Comparison of ENCODE assay signal across 10 cellular contexts in genomic region chr3:168511428-168512014, GRCh38.
DNase-seq lines count a peak whose midpoint lies in the region; ATAC-seq and TF ChIP-seq lines count a peak whose summit lies in the region.
"Had no signal": no experiment of that assay in that cellular context is flagged by ENCODE, and none has a peak within 500 bp of the region (broad histone marks: within the 10 kb centered on the region; RNA-seq: fewer than 3 reads in every experiment).

No MANE protein-coding gene starts in this region.

- H3K36me3 Mint-ChIP-seq in neural progenitor cell = no peaks in the 10 kb centered on the region

- ATAC-seq in GM18519 (IDR thresholded peaks at IDR 0.05; ENCODE audit: low FRiP score, unreplicated experiment) = no peak
- ATAC-seq: mucosa of descending colon had no signal

- no peak overlapping the region for H3K4me3 Mint-ChIP-seq in neural progenitor cell

- no peak for TF ChIP-seq EP300 in ovary (IDR thresholded peaks at IDR 0.05)

- no peak for TF ChIP-seq POLR2A in ovary (IDR thresholded peaks at IDR 0.05)

- no peaks in the 10 kb centered on the region for H3K9me3 ChIP-seq in neural progenitor cell (ENCODE audit: low read depth)
- H3K9me3 ChIP-seq in ovary = no peaks in the 10 kb centered on the region
- H3K9me3 ChIP-seq: BLaER1, mucosa of descending colon had no signal

- WGBS in ovary, 3 donors = 67 to 76% (median 70%) methylated on average over 3 of the region's 3 CpGs

- H3K27me3 Mint-ChIP-seq in neural progenitor cell (ENCODE audit: insufficient read depth, low read depth) = no peaks in the 10 kb centered on the region

- intact Hi-C loops in ovary (cut with DNase I) = no loop called here

- no peaks in the 10 kb centered on the region for H3K79me2 ChIP-seq in neural progenitor cell (ENCODE audit: low read depth)

- H3K4me1 Mint-ChIP-seq in neural progenitor cell = peaks cover 24% of the 10 kb centered on the region

- H3K9me3 Mint-ChIP-seq in neural progenitor cell = no peaks in the 10 kb centered on the region

- TF ChIP-seq CTCF in LNCaP clone FGC (IDR thresholded peaks at IDR 0.05; ENCODE audit: control insufficient read depth, extremely low read depth, insufficient read depth) = peak; percentile 46
- peak; percentile 72 for TF ChIP-seq CTCF in choroid plexus epithelial cell (conservative IDR thresholded peaks at IDR 0.05; ENCODE audit: low read depth, low read length)
- TF ChIP-seq CTCF in neural progenitor cell (IDR thresholded peaks at IDR 0.05) = peak; percentile 72
- no peak for TF ChIP-seq CTCF in ovary (IDR thresholded peaks at IDR 0.05)

- no peak overlapping the region for H3K27ac Mint-ChIP-seq in neural progenitor cell

- H3K27me3 ChIP-seq in neural progenitor cell = no peaks in the 10 kb centered on the region
- H3K27me3 ChIP-seq in ovary = no peaks in the 10 kb centered on the region
- H3K27me3 ChIP-seq: BLaER1 had no signal

- no peak overlapping the region for H3K9ac ChIP-seq in neural progenitor cell
- H3K9ac ChIP-seq: BLaER1 had no signal

- H3F3A ChIP-seq in neural progenitor cell (ENCODE audit: low read depth) = peaks cover 5% of the 10 kb centered on the region

- H3K36me3 ChIP-seq in neural progenitor cell (no peaks in the 10 kb centered on the region), ovary (no peaks in the 10 kb centered on the region)
- H3K36me3 ChIP-seq: BLaER1 had no signal

- H3K4me3 ChIP-seq in LNCaP clone FGC (ENCODE audit: low read depth, low read length) = no peak overlapping the region
- H3K4me3 ChIP-seq in choroid plexus epithelial cell (ENCODE audit: low read depth, low read length) = no peak overlapping the region
- no peak overlapping the region for H3K4me3 ChIP-seq in neural progenitor cell
- no peak overlapping the region for H3K4me3 ChIP-seq in ovary
- H3K4me3 ChIP-seq: BLaER1, mucosa of descending colon had no signal

- peak; percentile 19 for DNase-seq in NCI-H1092 treated with DMSO at 0.1 percent for 48 hours (lab: John Stamatoyannopoulos, UW)
- no peak for DNase-seq in NCI-H1092 (lab: John Stamatoyannopoulos, UW)
- no peak for DNase-seq in LNCaP clone FGC (ENCODE audit: low read depth)
- DNase-seq in choroid plexus epithelial cell (ENCODE audit: low read depth) = peak; percentile 53
- no peak for DNase-seq in neural progenitor cell (ENCODE audit: low spot score)
- no peak for DNase-seq in ovary
- no peak for DNase-seq in UCSD-AML1 (lab: John Stamatoyannopoulos, UW; ENCODE audit: unreplicated experiment)
- DNase-seq: mucosa of descending colon had no signal

- no peak overlapping the region for H3K4me2 ChIP-seq in neural progenitor cell
- H3K4me2 ChIP-seq: BLaER1 had no signal

- H2AFZ ChIP-seq in neural progenitor cell (replicated peaks) = no peak overlapping the region

- H4K20me1 ChIP-seq in neural progenitor cell (ENCODE audit: low read depth) = no peaks in the 10 kb centered on the region
- H4K20me1 ChIP-seq: BLaER1 had no signal

- peaks cover 32% of the 10 kb centered on the region for H3K4me1 ChIP-seq in neural progenitor cell
- H3K4me1 ChIP-seq in ovary (ENCODE audit: insufficient read depth) = no peaks in the 10 kb centered on the region

- H3K27ac ChIP-seq in neural progenitor cell (no peak overlapping the region), ovary (no peak overlapping the region)
- H3K27ac ChIP-seq: BLaER1 had no signal

Comparison
In these comparisons a context has a peak if more than half of its experiments do, and no peak if none do; other contexts are left out.
1. DNase-seq: peak in NCI-H1092 treated with DMSO at 0.1 percent for 48 hours (single experiment) and choroid plexus epithelial cell (single experiment); none in NCI-H1092 (single experiment), LNCaP clone FGC (single experiment), neural progenitor cell (single experiment), ovary (0 of 5) and UCSD-AML1 (single experiment).
2. CTCF ChIP-seq: peak in LNCaP clone FGC (single experiment), choroid plexus epithelial cell (single experiment) and neural progenitor cell (single experiment); none in ovary (0 of 3).